ENCODE assay signal across 20 cellular contexts in the genomic region with DNA sequence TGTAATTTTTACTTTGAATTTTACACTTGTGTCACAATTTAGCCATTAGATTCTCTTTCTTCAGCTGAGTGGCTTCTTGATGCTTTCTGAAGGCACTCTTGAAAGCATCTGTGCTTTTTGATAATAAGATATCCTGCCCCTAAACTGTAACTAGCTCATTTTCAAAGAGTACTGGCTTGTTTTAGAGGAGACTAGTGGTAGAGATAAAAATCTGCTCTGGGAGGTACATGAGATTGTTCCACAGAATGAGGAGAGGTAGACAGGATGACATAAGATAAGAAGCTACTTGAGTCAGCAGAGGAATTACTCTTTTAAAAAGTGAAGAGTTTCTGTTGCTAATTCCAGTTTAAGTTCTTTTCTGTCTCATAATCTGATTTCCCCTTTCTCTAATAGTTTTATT. TPM values are rescaled to one million over a fixed set of nuclear protein-coding genes. Genes with fewer than 3 reads are reported as not detected.
A peak's percentile ranks its signal among the peaks of the same experiment; 100 is the strongest.
DNase-seq lines count a peak whose midpoint lies in the region; ATAC-seq and TF ChIP-seq lines count a peak whose summit lies in the region.
"Had no signal": no experiment of that assay in that cellular context is flagged by ENCODE, and none has a peak within 500 bp of the region (broad histone marks: within the 10 kb centered on the region; RNA-seq: fewer than 3 reads in every experiment).

No MANE protein-coding gene starts in this region.

- no peak for DNase-seq in activated CD4-positive, alpha-beta memory T cell treated with anti-CD3 and anti-CD28 coated beads, Interleukin-2, amount 10 ng/mL, durations not matched to agents 7 days and 5 days
- no peak for DNase-seq in activated CD4-positive, alpha-beta memory T cell treated with anti-CD3 and anti-CD28 coated beads for 36 hours
- DNase-seq in HFFc6 (no peak), endodermal cell (no peak), ecto neural progenitor cell (ENCODE audit: low spot score) (no peak)
- DNase-seq: DMS 273 treated with DMSO at 0.1 percent for 48 hours, EL, GOT3, KG1, MG63, NCI-H1092 treated with DMSO at 0.1 percent for 48 hours, NCI-H1694, NCI-H446, NCI-H748 treated with DMSO at 0.1 percent for 48 hours had no signal

- H3K36me3 Mint-ChIP-seq in activated CD4-positive, alpha-beta memory T cell treated with anti-CD3 and anti-CD28 coated beads, Interleukin-2, amount 10 ng/mL, durations not matched to agents 7 days and 5 days (ENCODE audit: low read depth), result peaks cover 61% of the 10 kb centered on the region
- peaks cover 34% of the 10 kb centered on the region for H3K36me3 Mint-ChIP-seq in activated CD4-positive, alpha-beta memory T cell treated with anti-CD3 and anti-CD28 coated beads for 36 hours
- peaks cover 50% of the 10 kb centered on the region for H3K36me3 Mint-ChIP-seq in HFFc6 (ENCODE audit: low read depth)
- peaks cover 87% of the 10 kb centered on the region for H3K36me3 Mint-ChIP-seq in activated T-helper 17 cell treated with anti-CD3 and anti-CD28 coated beads, Interleukin-2, amount 50 U/mL, for 72 hours (ENCODE audit: low read depth)
- peaks cover 39% of the 10 kb centered on the region for H3K36me3 Mint-ChIP-seq in endodermal cell (ENCODE audit: low read depth)

- H3K27ac ChIP-seq in endodermal cell (ENCODE audit: low read depth, low read length), result no peak overlapping the region
- H3K27ac ChIP-seq: A549, C4-2B had no signal

- no peaks in the 10 kb centered on the region for H3K27me3 Mint-ChIP-seq in activated CD4-positive, alpha-beta memory T cell treated with anti-CD3 and anti-CD28 coated beads, Interleukin-2, amount 10 ng/mL, durations not matched to agents 7 days and 5 days
- H3K27me3 Mint-ChIP-seq in activated CD4-positive, alpha-beta memory T cell treated with anti-CD3 and anti-CD28 coated beads for 36 hours, result no peaks in the 10 kb centered on the region
- H3K27me3 Mint-ChIP-seq in HFFc6 (ENCODE audit: insufficient read depth) (no peaks in the 10 kb centered on the region; the same call in 1 of the 2 replicates), endodermal cell (ENCODE audit: insufficient read depth) (no peaks in the 10 kb centered on the region)
- no peaks in the 10 kb centered on the region for H3K27me3 Mint-ChIP-seq in activated T-helper 17 cell treated with anti-CD3 and anti-CD28 coated beads, Interleukin-2, amount 50 U/mL, for 72 hours

- CTCF ChIA-PET in activated CD4-positive, alpha-beta memory T cell treated with anti-CD3 and anti-CD28 coated beads, Interleukin-2, amount 10 ng/mL, durations not matched to agents 7 days and 5 days (lab: Charles Lee), result no interaction called here
- CTCF ChIA-PET in activated CD4-positive, alpha-beta memory T cell treated with anti-CD3 and anti-CD28 coated beads for 36 hours (lab: Charles Lee), result no interaction called here

- no peak for TF ChIP-seq CTCF in HFFc6 (IDR thresholded peaks at IDR 0.05)
- no peak for TF ChIP-seq CTCF in endodermal cell (conservative IDR thresholded peaks at IDR 0.05)

- peak overlapping the region; percentile 68 for H3K27ac Mint-ChIP-seq in activated CD4-positive, alpha-beta memory T cell treated with anti-CD3 and anti-CD28 coated beads, Interleukin-2, amount 10 ng/mL, durations not matched to agents 7 days and 5 days
- H3K27ac Mint-ChIP-seq in activated CD4-positive, alpha-beta memory T cell treated with anti-CD3 and anti-CD28 coated beads for 36 hours, result no peak overlapping the region
- H3K27ac Mint-ChIP-seq in HFFc6 (peak overlapping the region; percentile 1; the same call in 1 of the 2 replicates), endodermal cell (peak overlapping the region; percentile 5)
- peak overlapping the region; percentile 42 for H3K27ac Mint-ChIP-seq in activated T-helper 17 cell treated with anti-CD3 and anti-CD28 coated beads, Interleukin-2, amount 50 U/mL, for 72 hours

- no peaks in the 10 kb centered on the region for H3K4me1 ChIP-seq in endodermal cell (ENCODE audit: control insufficient read depth, insufficient read depth, low read length)

- no peak overlapping the region for H3K4me3 Mint-ChIP-seq in activated CD4-positive, alpha-beta memory T cell treated with anti-CD3 and anti-CD28 coated beads, Interleukin-2, amount 10 ng/mL, durations not matched to agents 7 days and 5 days
- H3K4me3 Mint-ChIP-seq in activated CD4-positive, alpha-beta memory T cell treated with anti-CD3 and anti-CD28 coated beads for 36 hours, result no peak overlapping the region
- H3K4me3 Mint-ChIP-seq in HFFc6 (no peak overlapping the region), endodermal cell (no peak overlapping the region)
- peak overlapping the region; percentile 26 for H3K4me3 Mint-ChIP-seq in activated T-helper 17 cell treated with anti-CD3 and anti-CD28 coated beads, Interleukin-2, amount 50 U/mL, for 72 hours

- H3K4me1 Mint-ChIP-seq in activated CD4-positive, alpha-beta memory T cell treated with anti-CD3 and anti-CD28 coated beads, Interleukin-2, amount 10 ng/mL, durations not matched to agents 7 days and 5 days, result peaks cover 44% of the 10 kb centered on the region
- peaks cover 54% of the 10 kb centered on the region for H3K4me1 Mint-ChIP-seq in activated CD4-positive, alpha-beta memory T cell treated with anti-CD3 and anti-CD28 coated beads for 36 hours (ENCODE audit: low read depth)
- peaks cover 54% of the 10 kb centered on the region for H3K4me1 Mint-ChIP-seq in HFFc6 (ENCODE audit: low read depth)
- H3K4me1 Mint-ChIP-seq in activated T-helper 17 cell treated with anti-CD3 and anti-CD28 coated beads, Interleukin-2, amount 50 U/mL, for 72 hours, result peaks cover 52% of the 10 kb centered on the region
- peaks cover 31% of the 10 kb centered on the region for H3K4me1 Mint-ChIP-seq in endodermal cell

- intact Hi-C loops in activated CD4-positive, alpha-beta memory T cell treated with anti-CD3 and anti-CD28 coated beads for 36 hours (cut with micrococcal nuclease), result loop anchor here (1.0 kb wide), 1 partner anchor 9 kb away; no protein-coding TSS in a partner anchor

- H3K36me3 ChIP-seq in endodermal cell (ENCODE audit: control insufficient read depth, insufficient read depth, low read length), result peaks cover 41% of the 10 kb centered on the region

- no peak overlapping the region for H3K4me3 ChIP-seq in endodermal cell (ENCODE audit: low read length)
- H3K4me3 ChIP-seq: A549, MG63 had no signal

- POLR2A ChIA-PET in activated CD4-positive, alpha-beta memory T cell treated with anti-CD3 and anti-CD28 coated beads, Interleukin-2, amount 10 ng/mL, durations not matched to agents 7 days and 5 days (lab: Charles Lee), result interaction anchor here (0.6 to 0.7 kb wide), 2 partner anchors 9 to 23 kb away, joined by 3 read pairs; no protein-coding TSS in a partner anchor
- POLR2A ChIA-PET in activated CD4-positive, alpha-beta memory T cell treated with anti-CD3 and anti-CD28 coated beads for 36 hours (lab: Charles Lee), result interaction anchor here (1.4 kb wide), 1 partner anchor 11 kb away, joined by 4 read pairs; the partner anchor contains the start of gene PLEKHB2

- no peaks in the 10 kb centered on the region for H3K27me3 ChIP-seq in endodermal cell (ENCODE audit: control insufficient read depth, insufficient read depth, low read length, poor library complexity, severe bottlenecking)
- H3K27me3 ChIP-seq: MG63 had no signal

- H3K9ac ChIP-seq in endodermal cell (ENCODE audit: extremely low read depth, low read length, poor library complexity, severe bottlenecking), result no peak overlapping the region

- ATAC-seq in activated T-helper 17 cell treated with anti-CD3 and anti-CD28 coated beads, Interleukin-2, amount 50 U/mL, for 72 hours (replicated peaks), result peak; percentile 64
- ATAC-seq in GM19452 (IDR thresholded peaks at IDR 0.05; ENCODE audit: unreplicated experiment) (no peak), HG03439 (IDR thresholded peaks at IDR 0.05; ENCODE audit: unreplicated experiment) (no peak)
- ATAC-seq: A549, Right ventricle myocardium inferior had no signal

- no peaks in the 10 kb centered on the region for H3K9me3 ChIP-seq in endodermal cell (ENCODE audit: control insufficient read depth, low read length)
- H3K9me3 ChIP-seq: A549, MG63 had no signal

- peaks cover 9% of the 10 kb centered on the region for H3K9me3 Mint-ChIP-seq in activated CD4-positive, alpha-beta memory T cell treated with anti-CD3 and anti-CD28 coated beads, Interleukin-2, amount 10 ng/mL, durations not matched to agents 7 days and 5 days
- peaks cover 19% of the 10 kb centered on the region for H3K9me3 Mint-ChIP-seq in activated CD4-positive, alpha-beta memory T cell treated with anti-CD3 and anti-CD28 coated beads for 36 hours
- no peaks in the 10 kb centered on the region for H3K9me3 Mint-ChIP-seq in HFFc6
- no peaks in the 10 kb centered on the region for H3K9me3 Mint-ChIP-seq in activated T-helper 17 cell treated with anti-CD3 and anti-CD28 coated beads, Interleukin-2, amount 50 U/mL, for 72 hours
- H3K9me3 Mint-ChIP-seq in endodermal cell, result peaks cover 5% of the 10 kb centered on the region

RNA-seq across cellular contexts. Expression of gene PLEKHB2, which starts 10.6 kb away (rescaled TPM):
- total RNA-seq in activated CD4-positive, alpha-beta memory T cell treated with anti-CD3 and anti-CD28 coated beads, Interleukin-2, amount 10 ng/mL, durations not matched to agents 7 days and 5 days, result 10 to 100 TPM; 72.0 to 73.0 TPM
- 10 to 100 TPM; 50.0 to 52.2 TPM for total RNA-seq in activated CD4-positive, alpha-beta memory T cell treated with anti-CD3 and anti-CD28 coated beads for 36 hours
- total RNA-seq in HFFc6 (2021; fragmentation: NEBNext Ultra II Directional; extraction: Animal tissue kit (Norgen Biotek cat#: 25700)), result 10 to 100 TPM; 87.3 to 96.2 (median 93.6) TPM
- total RNA-seq in activated T-helper 17 cell treated with anti-CD3 and anti-CD28 coated beads, Interleukin-2, amount 50 U/mL, for 72 hours, result 10 to 100 TPM; 59.8 to 64.5 TPM
- total RNA-seq in endodermal cell, result 10 to 100 TPM; 66.7 to 68.6 TPM
- polyA plus RNA-seq in endodermal cell (2013, experiment 1 of 2), result 60.2 TPM
- polyA plus RNA-seq in endodermal cell (2013, experiment 2 of 2), result 62.9 TPM

RNA-seq across cellular contexts. Expression of gene FAM168B, which starts 22.5 kb away (rescaled TPM):
- total RNA-seq in activated CD4-positive, alpha-beta memory T cell treated with anti-CD3 and anti-CD28 coated beads, Interleukin-2, amount 10 ng/mL, durations not matched to agents 7 days and 5 days, result 10 to 100 TPM; 44.4 to 44.5 TPM
- 10 to 100 TPM; 50.5 to 57.1 TPM for total RNA-seq in activated CD4-positive, alpha-beta memory T cell treated with anti-CD3 and anti-CD28 coated beads for 36 hours
- total RNA-seq in HFFc6 (2021; fragmentation: NEBNext Ultra II Directional; extraction: Animal tissue kit (Norgen Biotek cat#: 25700)), result 100 to 1,000 TPM in 1 of 6 experiments, 10 to 100 TPM in 5; 87.2 to 103 (median 95.3) TPM
- total RNA-seq in activated T-helper 17 cell treated with anti-CD3 and anti-CD28 coated beads, Interleukin-2, amount 50 U/mL, for 72 hours, result 10 to 100 TPM; 69.2 to 77.1 TPM
- total RNA-seq in endodermal cell, result 10 to 100 TPM; 77.5 to 77.6 TPM
- polyA plus RNA-seq in endodermal cell (2013, experiment 1 of 2), result 115 TPM
- polyA plus RNA-seq in endodermal cell (2013, experiment 2 of 2), result 105 TPM
